8 cellular contexts compared by ENCODE assay signal in the genomic region with DNA sequence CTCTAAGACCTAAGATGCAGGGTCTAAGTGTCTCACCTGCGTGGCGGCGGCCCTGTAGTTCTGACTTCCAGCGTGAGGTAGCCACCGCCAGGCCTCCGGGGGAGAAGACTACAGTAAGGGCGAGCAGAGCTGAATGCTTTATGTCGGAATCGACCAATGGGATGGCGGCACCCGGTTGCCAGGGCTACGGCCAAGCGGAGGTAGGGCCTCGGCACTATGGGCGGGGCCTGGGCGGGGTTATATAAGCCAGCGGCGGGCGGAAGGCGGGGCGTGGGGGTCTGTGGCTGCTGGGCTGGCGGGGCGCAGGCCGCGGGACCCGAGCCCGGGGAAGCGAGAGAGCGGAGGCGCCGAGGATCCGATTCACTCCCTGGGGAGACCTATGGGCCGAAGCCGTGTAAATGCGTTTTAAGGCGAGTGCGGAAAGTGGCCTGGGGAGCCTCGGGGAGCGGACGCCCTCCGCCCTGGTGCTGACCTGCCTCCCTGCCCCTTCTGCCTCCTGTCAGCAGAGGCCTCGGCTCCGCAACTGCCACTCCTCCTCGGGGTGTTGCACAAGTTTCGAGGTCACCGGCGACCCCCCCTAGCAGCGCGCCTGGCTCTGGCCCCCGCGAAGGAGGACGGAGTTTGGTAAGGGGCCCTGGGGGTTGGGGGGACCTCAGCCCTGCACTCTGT. TPM values are rescaled to one million over a fixed set of nuclear protein-coding genes. Genes with fewer than 3 reads are reported as not detected.
DNase-seq lines count a peak whose midpoint lies in the region; ATAC-seq and TF ChIP-seq lines count a peak whose summit lies in the region.

Gene AZIN2, plus strand, starts transcription at position 269 of the 669 bp plus-strand sequence. CDS start 1,097 bp downstream, outside the sequence.

- peaks cover 21% of the 10 kb centered on the region for H3K4me1 Mint-ChIP-seq in nephron progenitor cell

- H3K79me2 ChIP-seq in DOHH2 (ENCODE audit: control insufficient read depth, low read length) = no peaks in the 10 kb centered on the region

- H3K27me3 Mint-ChIP-seq in nephron progenitor cell (ENCODE audit: low read depth, poor library complexity) = peaks cover 51% of the 10 kb centered on the region

- H3K4me3 Mint-ChIP-seq in nephron progenitor cell = peak within 1 kb of the TSS; percentile 86

- no peaks in the 10 kb centered on the region for H3K36me3 ChIP-seq in DOHH2 (ENCODE audit: control insufficient read depth, low read length)

- peaks cover 32% of the 10 kb centered on the region for H3K27me3 ChIP-seq in DOHH2 (ENCODE audit: control insufficient read depth, low read length)

- TF ChIP-seq CTCF in DOHH2 (IDR thresholded peaks at IDR 0.05; ENCODE audit: low read depth, low read length, poor library complexity, severe bottlenecking) (no peak), LNCaP clone FGC (IDR thresholded peaks at IDR 0.05; ENCODE audit: control insufficient read depth, extremely low read depth, insufficient read depth) (no peak), fibroblast of villous mesenchyme (IDR thresholded peaks at IDR 0.05; ENCODE audit: insufficient read depth, low read depth, low read length) (no peak), nephron progenitor cell (IDR thresholded peaks at IDR 0.05) (no peak)

- H3K4me1 ChIP-seq in DOHH2 (ENCODE audit: control insufficient read depth, low read length) = peaks cover 15% of the 10 kb centered on the region

- no peaks in the 10 kb centered on the region for H3K36me3 Mint-ChIP-seq in nephron progenitor cell (ENCODE audit: low read depth)

- no peaks in the 10 kb centered on the region for H3F3A ChIP-seq in DOHH2 (ENCODE audit: control insufficient read depth, insufficient read depth)

- ATAC-seq in stimulated activated naive CD8-positive, alpha-beta T cell treated with anti-CD3 and anti-CD28 coated beads, Interleukin-15, Interleukin-2, amounts not matched to agents 100 U/mL and 50 U/mL, for 24 hours = peak; percentile 99

- H4K20me1 ChIP-seq in DOHH2 (ENCODE audit: control insufficient read depth, insufficient read depth, low read depth, low read length) = no peaks in the 10 kb centered on the region

- peak within 1 kb of the TSS; percentile 86 for H3K4me2 ChIP-seq in DOHH2 (ENCODE audit: low read length)

- H3K27ac ChIP-seq in DOHH2 (ENCODE audit: low read depth, low read length) = no peak within 1 kb of the TSS

- peak within 1 kb of the TSS; percentile 79 for H3K4me3 ChIP-seq in DOHH2 (ENCODE audit: low read length)
- peak within 1 kb of the TSS; percentile 80 for H3K4me3 ChIP-seq in LNCaP clone FGC (ENCODE audit: low read depth, low read length)
- H3K4me3 ChIP-seq in fibroblast of villous mesenchyme (ENCODE audit: low read depth, low read length) = peak within 1 kb of the TSS; percentile 88

- DNase-seq in GOT3 (lab: John Stamatoyannopoulos, UW) (peak; percentile 84), LNCaP clone FGC (ENCODE audit: low read depth) (peak; percentile 83), RPMI8226 (peak; percentile 97), activated gamma-delta T cell (lab: John Stamatoyannopoulos, UW) (peak; percentile 96), fibroblast of villous mesenchyme (ENCODE audit: low read depth) (peak; percentile 96), nephron progenitor cell (peak; percentile 100)
- peak; percentile 98 for DNase-seq in stimulated activated naive CD8-positive, alpha-beta T cell treated with anti-CD3 and anti-CD28 coated beads, Interleukin-15, Interleukin-2, amounts not matched to agents 100 U/mL and 50 U/mL, for 24 hours

- H3K9me3 ChIP-seq in DOHH2 (ENCODE audit: control insufficient read depth, insufficient read depth, low read length) = no peaks in the 10 kb centered on the region

- no peak within 1 kb of the TSS for H3K27ac Mint-ChIP-seq in nephron progenitor cell

- no peaks in the 10 kb centered on the region for H3K9me2 ChIP-seq in DOHH2 (replicated peaks; ENCODE audit: control insufficient read depth, low read length)

- no peaks in the 10 kb centered on the region for H3K9me3 Mint-ChIP-seq in nephron progenitor cell

RNA-seq across cellular contexts. Expression of gene AZIN2, which starts in this region (rescaled TPM):
- 2.6 and 6.8 TPM in 2 replicates for total RNA-seq in fibroblast of villous mesenchyme
